In the genomic region with DNA sequence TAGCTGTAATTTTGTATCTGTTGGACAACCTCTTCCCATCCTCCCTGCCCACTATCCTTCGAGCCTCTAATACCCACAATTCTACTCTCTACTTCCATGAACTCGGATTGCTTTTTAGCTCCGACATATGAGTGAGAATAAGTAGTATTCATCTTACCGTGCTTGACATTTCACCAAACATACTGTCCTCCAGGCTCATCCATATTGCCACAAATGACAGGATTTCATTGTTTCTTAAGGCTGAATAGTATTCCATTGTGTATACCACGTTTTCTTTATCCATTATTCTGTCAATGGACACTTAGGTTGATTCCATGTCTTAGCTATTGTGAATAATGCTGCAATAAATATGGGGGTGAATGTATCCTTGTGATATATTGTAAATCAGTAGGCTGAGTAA, we compare ENCODE assay signal across 11 cellular contexts. TPM values are rescaled to one million over a fixed set of nuclear protein-coding genes. Genes with fewer than 3 reads are reported as not detected.
"Had no signal": no experiment of that assay in that cellular context is flagged by ENCODE, and none has a peak within 500 bp of the region (broad histone marks: within the 10 kb centered on the region; RNA-seq: fewer than 3 reads in every experiment).

No MANE protein-coding gene starts in this region.

- DNase-seq: GM23248, GOT3, H7, H9, HCEC 1CT, HFFc6 had no signal

- H3K4me3 ChIP-seq: GM23248, GM23338, HAP-1 had no signal

- H3K27ac ChIP-seq: GM23248 had no signal

- FAIRE-seq: H1, H54 had no signal

- H3K9ac ChIP-seq: GM23248 had no signal

- H3K4me2 ChIP-seq: GM23338 had no signal

- H2AFZ ChIP-seq: GM23248, GM23338 had no signal

- H3K9me3 ChIP-seq: HAP-1 had no signal

- ATAC-seq: GM23338, HCT116 had no signal

- H3K36me3 ChIP-seq: HAP-1 had no signal

RNA-seq across cellular contexts. Expression of gene TTC29, which starts 26.4 kb away (rescaled TPM):
- polyA plus RNA-seq: GM23248, H1 had no signal
